1 cellular context compared by ENCODE assay signal in genomic region chr9:104936291-104936690, GRCh38.
TF ChIP-seq lines count a peak whose summit lies in the region.

No MANE protein-coding gene starts in this region.

TF ChIP-seq in HepG2, 621 proteins besides CTCF, POLR2A, EP300 and RAD21:
- TF ChIP-seq ZNF746 (CRISPR knock-in tag; IDR thresholded peaks at IDR 0.05) = no peak
- no peak for TF ChIP-seq SMAD9 (CRISPR knock-in tag; IDR thresholded peaks at IDR 0.05)
- no peak for TF ChIP-seq ZNF318 (CRISPR knock-in tag; IDR thresholded peaks at IDR 0.05)
- TF ChIP-seq RBM39 (IDR thresholded peaks at IDR 0.05; ENCODE audit: low read depth, low read length, poor library complexity, severe bottlenecking) = no peak
- TF ChIP-seq NFYC (CRISPR knock-in tag; IDR thresholded peaks at IDR 0.05) = no peak
- TF ChIP-seq ZFP37 (CRISPR knock-in tag; IDR thresholded peaks at IDR 0.05; ENCODE audit: borderline replicate concordance) = no peak
- no peak for TF ChIP-seq KDM1A (CRISPR knock-in tag; IDR thresholded peaks at IDR 0.05)
- TF ChIP-seq ZNF432 (CRISPR knock-in tag; IDR thresholded peaks at IDR 0.05; ENCODE audit: borderline replicate concordance) = no peak
- no peak for TF ChIP-seq KIAA2018 (CRISPR knock-in tag; IDR thresholded peaks at IDR 0.05; ENCODE audit: borderline replicate concordance)
- no peak for TF ChIP-seq GRHL1 (CRISPR knock-in tag; conservative IDR thresholded peaks at IDR 0.05)
- TF ChIP-seq TMF1 (CRISPR knock-in tag; IDR thresholded peaks at IDR 0.05; ENCODE audit: low read depth) = no peak
- TF ChIP-seq XBP1 (CRISPR knock-in tag; IDR thresholded peaks at IDR 0.05) = no peak
- no peak for TF ChIP-seq ZSCAN5A (CRISPR knock-in tag; IDR thresholded peaks at IDR 0.05; ENCODE audit: borderline replicate concordance)
- TF ChIP-seq CCAR2 (optimal IDR thresholded peaks at IDR 0.05; ENCODE audit: low read depth, low read length) = no peak
- TF ChIP-seq ZNF263 (CRISPR knock-in tag; IDR thresholded peaks at IDR 0.05) = no peak
- TF ChIP-seq RCOR2 (CRISPR knock-in tag; IDR thresholded peaks at IDR 0.05) = no peak
- no peak for TF ChIP-seq NFE2L1 (CRISPR knock-in tag; IDR thresholded peaks at IDR 0.05; ENCODE audit: borderline replicate concordance)
